ENCODE assay signal across 17 cellular contexts in genomic region chrX:51931761-51932160, GRCh38.
"Had no signal": no experiment of that assay in that cellular context is flagged by ENCODE, and none has a peak within 500 bp of the region (broad histone marks: within the 10 kb centered on the region; RNA-seq: fewer than 3 reads in every experiment).

No MANE protein-coding gene starts in this region.

- DNase-seq: activated B cell treated with CpG ODN at 0.5 μM for 24 hours; activated CD4-positive, alpha-beta T cell treated with anti-CD3 and anti-CD28 coated beads, Interleukin-2, amount 50 U/mL, for 1 hour; activated CD8-positive, alpha-beta memory T cell treated with anti-CD3 and anti-CD28 coated beads for 24 hours; activated naive CD4-positive, alpha-beta T cell; aorta; cerebellar nuclear complex; effector memory CD4-positive, alpha-beta T cell; islet precursor cell; naive thymus-derived CD4-positive, alpha-beta T cell; pancreas; T-helper 17 cell; tibial artery; uterus had no signal

- H3K9me3 Mint-ChIP-seq: activated B cell treated with CpG ODN at 0.5 μM for 24 hours; dendritic cell treated with granulocyte-macrophage colony-stimulating factor and Interleukin-4, amounts not matched to agents 40 ng/mL and 50 ng/mL, for 4 days; stimulated activated effector memory CD8-positive, alpha-beta T cell treated with anti-CD3 and anti-CD28 coated beads, Interleukin-12 subunit alpha, Interleukin-12 subunit beta, amount 100 ng/mL, for 72 hours had no signal

- H3K27ac ChIP-seq: breast epithelium, pancreas, tibial artery, uterus had no signal

- H3K36me3 ChIP-seq: breast epithelium, pancreas, tibial artery, uterus had no signal

- H3K27me3 ChIP-seq: tibial artery had no signal

- ATAC-seq: left lobe of liver; naive thymus-derived CD4-positive, alpha-beta T cell; stimulated activated effector memory CD8-positive, alpha-beta T cell treated with anti-CD3 and anti-CD28 coated beads, Interleukin-12 subunit alpha, Interleukin-12 subunit beta, amount 100 ng/mL, for 72 hours; T-helper 17 cell had no signal

- H3K4me1 Mint-ChIP-seq: activated B cell treated with CpG ODN at 0.5 μM for 24 hours; naive thymus-derived CD4-positive, alpha-beta T cell; stimulated activated effector memory CD8-positive, alpha-beta T cell treated with anti-CD3 and anti-CD28 coated beads, Interleukin-12 subunit alpha, Interleukin-12 subunit beta, amount 100 ng/mL, for 72 hours; T-helper 17 cell had no signal

- H3K4me3 ChIP-seq: breast epithelium, pancreas, tibial artery, uterus had no signal

- H3K27ac Mint-ChIP-seq: activated B cell treated with CpG ODN at 0.5 μM for 24 hours; dendritic cell treated with granulocyte-macrophage colony-stimulating factor and Interleukin-4, amounts not matched to agents 40 ng/mL and 50 ng/mL, for 4 days; naive thymus-derived CD4-positive, alpha-beta T cell; stimulated activated effector memory CD8-positive, alpha-beta T cell treated with anti-CD3 and anti-CD28 coated beads, Interleukin-12 subunit alpha, Interleukin-12 subunit beta, amount 100 ng/mL, for 72 hours; T-helper 17 cell had no signal

- H3K4me1 ChIP-seq: breast epithelium, pancreas, tibial artery, uterus had no signal

- H3K27me3 Mint-ChIP-seq: activated B cell treated with CpG ODN at 0.5 μM for 24 hours had no signal

- H3K4me3 Mint-ChIP-seq: activated B cell treated with CpG ODN at 0.5 μM for 24 hours; dendritic cell treated with granulocyte-macrophage colony-stimulating factor and Interleukin-4, amounts not matched to agents 40 ng/mL and 50 ng/mL, for 4 days; naive thymus-derived CD4-positive, alpha-beta T cell; stimulated activated effector memory CD8-positive, alpha-beta T cell treated with anti-CD3 and anti-CD28 coated beads, Interleukin-12 subunit alpha, Interleukin-12 subunit beta, amount 100 ng/mL, for 72 hours; T-helper 17 cell had no signal

- H3K36me3 Mint-ChIP-seq: naive thymus-derived CD4-positive, alpha-beta T cell; stimulated activated effector memory CD8-positive, alpha-beta T cell treated with anti-CD3 and anti-CD28 coated beads, Interleukin-12 subunit alpha, Interleukin-12 subunit beta, amount 100 ng/mL, for 72 hours had no signal
